ENCODE assay signal across 25 cellular contexts in the genomic region with DNA sequence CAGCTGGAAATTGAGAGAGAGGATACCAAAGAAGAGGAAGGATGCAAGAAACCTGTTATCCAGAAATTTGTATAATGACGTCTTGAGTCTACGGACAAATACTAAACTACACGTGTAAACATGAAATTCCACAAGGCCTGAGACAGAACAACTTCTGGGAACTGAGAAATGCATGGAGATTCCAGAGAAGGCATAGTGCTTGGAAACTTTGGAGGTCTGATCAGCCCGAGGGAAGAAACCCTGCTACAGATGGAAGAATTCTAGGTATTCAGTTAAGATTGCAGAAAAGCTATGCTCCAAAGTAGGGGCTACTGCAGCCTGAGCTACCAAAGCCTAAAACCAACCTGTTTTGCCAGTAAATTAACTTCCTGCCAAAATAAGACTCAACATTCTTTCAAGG.
"Had no signal": no experiment of that assay in that cellular context is flagged by ENCODE, and none has a peak within 500 bp of the region (broad histone marks: within the 10 kb centered on the region; RNA-seq: fewer than 3 reads in every experiment).

No MANE protein-coding gene starts in this region.

- H3K4me3 ChIP-seq: MG63 had no signal

- H3K27ac ChIP-seq: RWPE1 had no signal

- DNase-seq: IMR-90; Karpas-422; KG1; MG63; NCI-H1092; NCI-H1105 treated with DMSO at 0.1 percent for 48 hours; NCI-H1417 treated with DMSO at 0.1 percent for 48 hours; NCI-H146; NCI-H1694 treated with DMSO at 0.1 percent for 48 hours; NCI-H1930; NCI-H2081; NCI-H2107; NCI-H226; NCI-H446; NCI-H510A; NCI-H524 treated with DMSO at 0.1 percent for 48 hours; NCI-H69; NCI-H774; NK-92 treated with Interleukin-12 subunit alpha and Interleukin-12 subunit beta, amount 100 ng/mL, for 24 hours; PC-3; SHP77 had no signal

- H3K36me3 ChIP-seq: MG63 had no signal

- ATAC-seq: HepG2, Panc1, PC-3, SK-N-SH treated with all-trans-retinoic acid at 6 μM for 48 hours had no signal

- H3K27me3 ChIP-seq: MG63 had no signal
